9 cellular contexts compared by ENCODE assay signal in the genomic region with DNA sequence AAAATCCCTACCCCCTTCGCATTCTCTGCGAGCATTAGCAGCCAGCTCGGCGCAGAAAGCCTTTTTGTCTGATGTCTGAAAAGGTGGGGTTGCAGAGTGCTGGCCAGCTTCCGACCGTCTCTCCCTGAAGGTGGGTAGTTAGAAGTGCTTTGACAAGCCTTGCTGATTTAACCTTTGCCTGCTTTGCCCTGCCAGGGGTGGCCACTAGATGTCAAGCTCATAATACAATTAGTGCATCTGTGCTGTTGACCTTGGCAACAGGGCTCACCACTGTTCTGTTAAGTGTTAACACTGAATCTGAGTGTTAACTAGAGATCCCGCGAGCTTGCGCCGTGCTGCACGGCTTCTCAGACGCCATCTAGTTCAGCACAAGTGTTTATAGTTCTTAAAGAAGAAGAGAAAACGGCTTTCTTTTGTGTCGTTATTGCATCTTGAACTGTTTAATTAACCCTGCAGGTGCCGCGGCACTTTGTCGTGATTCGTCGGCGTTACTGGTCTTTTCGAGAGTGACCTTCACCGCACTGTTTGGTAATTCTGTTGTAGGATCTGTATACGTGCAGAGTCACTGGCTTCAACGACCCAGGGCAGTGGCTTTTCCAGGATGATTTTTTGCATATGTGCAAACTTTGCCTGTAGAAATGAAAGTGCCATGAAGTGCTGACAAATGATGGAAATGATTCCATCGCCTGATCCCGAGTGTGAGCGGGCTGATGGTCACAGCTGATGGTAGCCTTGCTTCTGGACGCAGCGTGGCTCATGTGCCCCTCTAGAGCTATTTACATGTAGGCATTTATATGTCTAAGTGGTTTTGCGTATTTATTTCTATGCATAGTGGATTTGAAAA. TPM values are rescaled to one million over a fixed set of nuclear protein-coding genes. Genes with fewer than 3 reads are reported as not detected.
DNase-seq lines count a peak whose midpoint lies in the region; ATAC-seq, FAIRE-seq and TF ChIP-seq lines count a peak whose summit lies in the region.
"Had no signal": no experiment of that assay in that cellular context is flagged by ENCODE, and none has a peak within 500 bp of the region (broad histone marks: within the 10 kb centered on the region; RNA-seq: fewer than 3 reads in every experiment).

No MANE protein-coding gene starts in this region.

- intact Hi-C loops in K562 (cut with micrococcal nuclease): loop anchor here (5.0 kb wide), 1 partner anchor 1218 kb away; no protein-coding TSS in a partner anchor

- no peak overlapping the region for H2BK120ac ChIP-seq in mesenchymal stem cell (ENCODE audit: low read depth, low read length)

- H3K79me1 ChIP-seq in mesenchymal stem cell (replicated peaks; ENCODE audit: low read length, poor library complexity, severe bottlenecking): no peaks in the 10 kb centered on the region

- H3K27me3 ChIP-seq in K562 (ENCODE audit: control insufficient read depth in 2 of 2, insufficient read depth in 2 of 2, low read length in 2 of 2): peaks cover 6 to 11% of the 10 kb centered on the region in 2 experiments; a peak in 4 of 5 replicates
- peaks cover 21% of the 10 kb centered on the region for H3K27me3 ChIP-seq in lung (ENCODE audit: control insufficient read depth, insufficient read depth)
- peaks cover 54 to 80% of the 10 kb centered on the region in 2 experiments for H3K27me3 ChIP-seq in mesenchymal stem cell (ENCODE audit: control insufficient read depth in 1 of 2, insufficient read depth in 1 of 2, low read length in 2 of 2)

- H2AK5ac ChIP-seq in mesenchymal stem cell (ENCODE audit: low read length, severe bottlenecking): no peak overlapping the region

- no peak overlapping the region for H3K14ac ChIP-seq in mesenchymal stem cell (ENCODE audit: low read length in 2 of 2)

- POLR2A ChIA-PET in K562 (lab: Yijun Ruan, JAX): no interaction called here

- no peak overlapping the region for H3K4me2 ChIP-seq in K562 (ENCODE audit: insufficient read depth, low read length)
- H3K4me2 ChIP-seq in mesenchymal stem cell (ENCODE audit: low read length, poor library complexity, severe bottlenecking): no peak overlapping the region

- peak in 2 of 3 experiments; percentile 31 to 50; a peak in 3 of 6 replicates for TF ChIP-seq CTCF in K562 (IDR thresholded peaks at IDR 0.05 in 2 of 3, conservative IDR thresholded peaks at IDR 0.05 in 1 of 3; ENCODE audit: insufficient read depth in 2 of 3, low read depth in 1 of 3, low read length in 3 of 3)
- no peak for TF ChIP-seq CTCF in lung (IDR thresholded peaks at IDR 0.05; ENCODE audit: control extremely low read depth, extremely low read depth)

- in situ Hi-C loops in K562 (cut with MboI): no loop called here

- H3K4me3 ChIP-seq in K562: no peak overlapping the region
- H3K4me3 ChIP-seq in lung: no peak overlapping the region
- H3K4me3 ChIP-seq in mesenchymal stem cell (ENCODE audit: insufficient read depth in 1 of 2, low read depth in 1 of 2, low read length in 2 of 2): peak overlapping the region in 1 of 2 experiments; percentile 34

- H3K27ac ChIP-seq in K562 (ENCODE audit: extremely low read depth, low read depth, low read length): no peak overlapping the region
- H3K27ac ChIP-seq in lung (ENCODE audit: low read depth in 1 of 2, low read length in 1 of 2): no peak overlapping the region
- H3K27ac ChIP-seq in mesenchymal stem cell (ENCODE audit: low read length, poor library complexity, severe bottlenecking): no peak overlapping the region

- WGBS in K562 (ENCODE audit: insufficient coverage, low coverage, missing lambda C conversion rate): 24% methylated on average over 29 of the region's 30 CpGs
- WGBS in lung, 2 donors: 21 to 24% methylated on average over 30 of the region's 30 CpGs
- 38% methylated on average over 29 of the region's 30 CpGs for WGBS in mesenchymal stem cell

- H2BK15ac ChIP-seq in mesenchymal stem cell (ENCODE audit: low read depth, poor library complexity, severe bottlenecking): no peak overlapping the region

- no peak overlapping the region for H3K18ac ChIP-seq in mesenchymal stem cell (ENCODE audit: low read depth in 1 of 2, low read length in 2 of 2)

- CTCF ChIA-PET in K562 (lab: Yijun Ruan, JAX; ENCODE audit: low intra/inter-chr PET ratio): no interaction called here

- peak; percentile 53 for ATAC-seq in GM19463 (IDR thresholded peaks at IDR 0.05; ENCODE audit: unreplicated experiment)
- peak; percentile 43; the same call in 1 of the 3 replicates for ATAC-seq in K562
- ATAC-seq in lung (ENCODE audit: insufficient read depth, low FRiP score): no peak

- H4K20me1 ChIP-seq in K562 (replicated peaks; ENCODE audit: control insufficient read depth, insufficient read depth, low read length): no peaks in the 10 kb centered on the region

- H2BK5ac ChIP-seq in mesenchymal stem cell (ENCODE audit: low read depth, low read length, poor library complexity, severe bottlenecking): no peak overlapping the region

- H3K9ac ChIP-seq in K562 (ENCODE audit: insufficient read depth in 1 of 2, low read depth in 2 of 2, low read length in 2 of 2) (no peak overlapping the region), mesenchymal stem cell (ENCODE audit: low read length) (no peak overlapping the region)

- H3K23ac ChIP-seq in mesenchymal stem cell (ENCODE audit: low read length in 2 of 2): no peak overlapping the region

- H3K79me2 ChIP-seq in K562 (ENCODE audit: control insufficient read depth, insufficient read depth, low read length): no peaks in the 10 kb centered on the region

- no peak for TF ChIP-seq EP300 in K562 (IDR thresholded peaks at IDR 0.05; ENCODE audit: low read length)

- no peaks in the 10 kb centered on the region for H3K36me3 ChIP-seq in K562 (ENCODE audit: control insufficient read depth, insufficient read depth, low read length)
- no peaks in the 10 kb centered on the region for H3K36me3 ChIP-seq in lung (ENCODE audit: control insufficient read depth in 2 of 2, insufficient read depth in 2 of 2, low read length in 2 of 2)
- H3K36me3 ChIP-seq in mesenchymal stem cell (ENCODE audit: control insufficient read depth in 1 of 2, insufficient read depth in 2 of 2, low read depth in 1 of 2, low read length in 2 of 2): no peaks in the 10 kb centered on the region

- H3K9me3 ChIP-seq in K562 (replicated peaks; ENCODE audit: control insufficient read depth, insufficient read depth, low read depth, low read length): no peaks in the 10 kb centered on the region
- H3K9me3 ChIP-seq in lung (ENCODE audit: control insufficient read depth in 2 of 2, insufficient read depth in 1 of 2, low read length in 1 of 2): peaks cover 0 to 2% of the 10 kb centered on the region in 2 donors
- H3K9me3 ChIP-seq in mesenchymal stem cell (ENCODE audit: control insufficient read depth, low read length): no peaks in the 10 kb centered on the region

- no peaks in the 10 kb centered on the region for H3K9me1 ChIP-seq in K562 (ENCODE audit: control insufficient read depth, insufficient read depth, low read length)

- peak; percentile 91 for DNase-seq in DMS153 treated with DMSO at 0.1 percent for 48 hours (lab: John Stamatoyannopoulos, UW; ENCODE audit: unreplicated experiment)
- DNase-seq in NCI-H1105 (lab: John Stamatoyannopoulos, UW): peak; percentile 73
- peak in 1 of 4 experiments; percentile 4 for DNase-seq in K562 (ENCODE audit: extremely low read depth in 1 of 4, low spot score in 3 of 4)
- DNase-seq in lung (ENCODE audit: low spot score): peak; percentile 33
- no peak for DNase-seq in NCI-H1694 (lab: John Stamatoyannopoulos, UW)
- DNase-seq in NCI-H2227 (lab: John Stamatoyannopoulos, UW; ENCODE audit: unreplicated experiment): no peak
- no peak for DNase-seq in mesenchymal stem cell

- H4K91ac ChIP-seq in mesenchymal stem cell (ENCODE audit: low read length): no peak overlapping the region

- no peak overlapping the region for H3K4ac ChIP-seq in mesenchymal stem cell (ENCODE audit: low read depth in 1 of 2, low read length in 2 of 2)

- no peak overlapping the region for H4K8ac ChIP-seq in mesenchymal stem cell (ENCODE audit: low read length)

- TF ChIP-seq POLR2A in K562 (conservative IDR thresholded peaks at IDR 0.05): no peak

- no peak for FAIRE-seq in K562 (lab: Jason Lieb, UNC)
- FAIRE-seq: endometrium had no signal

- H3K4me1 ChIP-seq in K562 (replicated peaks in 1 of 2; ENCODE audit: control insufficient read depth in 2 of 2, insufficient read depth in 2 of 2, low read length in 2 of 2) (no peaks in the 10 kb centered on the region; a peak in 1 of 5 replicates), lung (ENCODE audit: control insufficient read depth in 2 of 2, insufficient read depth in 2 of 2, low read length in 2 of 2) (peaks cover under 1 to 7% of the 10 kb centered on the region in 2 donors), mesenchymal stem cell (ENCODE audit: control insufficient read depth, insufficient read depth, low read depth, low read length) (peaks cover 10% of the 10 kb centered on the region)

- no peak overlapping the region for H2BK12ac ChIP-seq in mesenchymal stem cell (ENCODE audit: low read length in 2 of 2)

- no peak overlapping the region for H2AFZ ChIP-seq in K562 (ENCODE audit: low read depth, low read length)
- no peak overlapping the region for H2AFZ ChIP-seq in mesenchymal stem cell (ENCODE audit: low read depth, low read length)

- TF ChIP-seq RAD21 in K562 (CRISPR knock-in tag; conservative IDR thresholded peaks at IDR 0.05 in 1 of 2, IDR thresholded peaks at IDR 0.05 in 1 of 2): peak in 1 of 2 experiments; percentile 29; a peak in 1 of 4 replicates

- no TSS peak for BruUV-seq in K562 (replicated peaks; lab: Mats Ljungman, UMichigan)

TF ChIP-seq in K562, 482 proteins besides CTCF, POLR2A, EP300 and RAD21 (continues in another document):
- TF ChIP-seq MAFF (IDR thresholded peaks at IDR 0.05; ENCODE audit: low read length): no peak

RNA-seq across cellular contexts. Expression of a gene that starts 5.5 kb away (rescaled TPM):
- total RNA-seq in K562 (2011; cell fraction: chromatin; rRNA removed; ENCODE audit: low replicate concordance): not detected in 2 replicates
- not detected in 2 replicates for total RNA-seq in K562 (2011; cell fraction: nucleolus; rRNA removed)
- total RNA-seq in K562 (2011; cell fraction: nucleoplasm; rRNA removed): not detected in 2 replicates
- total RNA-seq in K562 (2014; rRNA removed) (not detected in 2 replicates), K562 (2014; rRNA removed; fragmentation: Illumina TruSeq; extraction: Trizol) (not detected in 2 replicates), K562 (2015; rRNA removed; fragmentation: Illumina TruSeq; extraction: Trizol) (not detected in 2 replicates), K562 (2021) (0.18 TPM in 1 of 2 replicates, not detected in the other), lung (under 1 TPM in 1 of 2 donors, not detected in 1; 0.28 TPM)
- polyA plus RNA-seq in K562 (2011; rRNA removed) (not detected in 2 replicates), K562 (2014; fragmentation: Illumina TruSeq; extraction: Trizol) (not detected in 2 replicates), K562 (2014; fragmentation: Nextera tagmentation; extraction: Ambion mirVana) (not detected), K562 (2014; rRNA removed) (not detected in 2 replicates), lung (not detected)
- not detected in 2 replicates for polyA plus RNA-seq in K562 (2011; cell fraction: cytosol; rRNA removed)
- not detected in 2 replicates for polyA plus RNA-seq in K562 (2011; cell fraction: nucleus; rRNA removed)
- not detected in 2 replicates for polyA plus RNA-seq in K562 (2012)
- not detected in 2 replicates for polyA minus RNA-seq in K562 (2011; rRNA and poly(A)+ RNA removed)
- polyA minus RNA-seq in K562 (2011; cell fraction: cytosol; rRNA and poly(A)+ RNA removed): not detected in 2 replicates
- polyA minus RNA-seq in K562 (2011; cell fraction: nucleus; rRNA and poly(A)+ RNA removed): not detected in 2 replicates
- not detected for polyA plus RNA-seq in mesenchymal stem cell (2013, experiment 1 of 2)
- not detected for polyA plus RNA-seq in mesenchymal stem cell (2013, experiment 2 of 2)

Comparison
In these comparisons a context has a peak if more than half of its experiments do, and no peak if none do; other contexts are left out.
1. DNase-seq: peak in DMS153 treated with DMSO at 0.1 percent for 48 hours (single experiment), NCI-H1105 (single experiment) and lung (single experiment); none in NCI-H1694 (single experiment), NCI-H2227 (single experiment) and mesenchymal stem cell (single experiment).